In the genomic region with DNA sequence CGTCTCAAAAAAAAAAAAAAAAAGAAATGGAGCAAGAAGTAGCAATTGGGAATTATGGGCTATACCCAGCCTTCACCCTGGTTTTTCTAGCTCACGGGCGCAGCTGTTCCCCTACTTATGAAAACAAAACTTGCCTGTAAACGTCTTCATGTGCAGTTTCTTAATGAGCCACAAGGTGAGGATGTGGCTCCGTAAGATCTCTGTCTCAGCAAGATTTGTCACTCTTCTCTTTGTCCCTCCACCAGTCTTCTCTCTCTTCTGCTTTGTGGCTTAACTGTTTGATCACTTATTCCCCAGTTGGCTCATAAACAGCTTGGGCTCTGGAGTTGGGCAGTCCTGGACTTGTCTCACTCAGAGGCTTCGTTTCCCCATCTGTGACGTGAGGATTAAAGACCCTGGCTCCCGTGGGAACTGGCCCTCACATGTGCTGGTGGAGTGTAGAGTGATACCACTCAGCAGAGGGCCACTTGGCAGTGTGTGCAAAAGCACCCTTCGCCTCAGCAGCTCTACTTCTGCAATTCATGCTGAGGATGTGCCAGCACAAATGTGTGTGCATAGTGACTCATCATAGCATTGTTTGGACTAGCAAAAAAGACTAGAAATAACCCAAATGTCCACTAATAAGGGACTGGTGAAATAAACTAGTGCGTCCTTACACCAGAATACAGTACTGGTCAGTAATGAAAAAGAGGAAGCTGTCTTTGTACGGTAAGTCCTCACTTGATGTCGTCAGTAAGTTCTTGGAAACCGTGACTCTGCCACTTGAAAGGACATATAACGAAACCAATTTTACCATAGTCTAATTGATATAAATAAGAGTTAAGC, we compare ENCODE assay signal across 1 cellular context.
TF ChIP-seq lines count a peak whose summit lies in the region.

No MANE protein-coding gene starts in this region.

TF ChIP-seq in K562, 482 proteins besides CTCF, POLR2A, EP300 and RAD21 (continued from another document and continues in another):
- TF ChIP-seq, protein P1, sequence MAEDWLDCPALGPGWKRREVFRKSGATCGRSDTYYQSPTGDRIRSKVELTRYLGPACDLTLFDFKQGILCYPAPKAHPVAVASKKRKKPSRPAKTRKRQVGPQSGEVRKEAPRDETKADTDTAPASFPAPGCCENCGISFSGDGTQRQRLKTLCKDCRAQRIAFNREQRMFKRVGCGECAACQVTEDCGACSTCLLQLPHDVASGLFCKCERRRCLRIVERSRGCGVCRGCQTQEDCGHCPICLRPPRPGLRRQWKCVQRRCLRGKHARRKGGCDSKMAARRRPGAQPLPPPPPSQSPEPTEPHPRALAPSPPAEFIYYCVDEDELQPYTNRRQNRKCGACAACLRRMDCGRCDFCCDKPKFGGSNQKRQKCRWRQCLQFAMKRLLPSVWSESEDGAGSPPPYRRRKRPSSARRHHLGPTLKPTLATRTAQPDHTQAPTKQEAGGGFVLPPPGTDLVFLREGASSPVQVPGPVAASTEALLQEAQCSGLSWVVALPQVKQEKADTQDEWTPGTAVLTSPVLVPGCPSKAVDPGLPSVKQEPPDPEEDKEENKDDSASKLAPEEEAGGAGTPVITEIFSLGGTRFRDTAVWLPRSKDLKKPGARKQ (CRISPR knock-in tag; IDR thresholded peaks at IDR 0.05) = no peak
- no peak for TF ChIP-seq NR2C1 (IDR thresholded peaks at IDR 0.05)
- no peak for TF ChIP-seq NR2C1 (tag; IDR thresholded peaks at IDR 0.05)
- TF ChIP-seq CHCHD3 (CRISPR knock-in tag; IDR thresholded peaks at IDR 0.05) = no peak
- no peak for TF ChIP-seq HLTF (IDR thresholded peaks at IDR 0.05)
- TF ChIP-seq NCOR1 (IDR thresholded peaks at IDR 0.05) = no peak; the same call in 1 of the 2 replicates
- TF ChIP-seq, protein P2, sequence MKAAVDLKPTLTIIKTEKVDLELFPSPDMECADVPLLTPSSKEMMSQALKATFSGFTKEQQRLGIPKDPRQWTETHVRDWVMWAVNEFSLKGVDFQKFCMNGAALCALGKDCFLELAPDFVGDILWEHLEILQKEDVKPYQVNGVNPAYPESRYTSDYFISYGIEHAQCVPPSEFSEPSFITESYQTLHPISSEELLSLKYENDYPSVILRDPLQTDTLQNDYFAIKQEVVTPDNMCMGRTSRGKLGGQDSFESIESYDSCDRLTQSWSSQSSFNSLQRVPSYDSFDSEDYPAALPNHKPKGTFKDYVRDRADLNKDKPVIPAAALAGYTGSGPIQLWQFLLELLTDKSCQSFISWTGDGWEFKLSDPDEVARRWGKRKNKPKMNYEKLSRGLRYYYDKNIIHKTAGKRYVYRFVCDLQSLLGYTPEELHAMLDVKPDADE (conservative IDR thresholded peaks at IDR 0.05; ENCODE audit: control insufficient read depth, low read depth, low read length) = no peak
- TF ChIP-seq HMG20B (CRISPR knock-in tag; IDR thresholded peaks at IDR 0.05) = no peak
- no peak for TF ChIP-seq SMARCA5 (IDR thresholded peaks at IDR 0.05)
- no peak for TF ChIP-seq SUPT5H (IDR thresholded peaks at IDR 0.05)
- no peak; the same call in 1 of the 2 replicates for TF ChIP-seq TOE1 (IDR thresholded peaks at IDR 0.05; ENCODE audit: borderline replicate concordance)
- 0 out of 2 replicates have a peak, but pooled peaks have one; percentile 18 for TF ChIP-seq TOE1 (CRISPR knock-in tag; IDR thresholded peaks at IDR 0.05; ENCODE audit: borderline replicate concordance, low read depth)
- TF ChIP-seq CEBPG (CRISPR knock-in tag; IDR thresholded peaks at IDR 0.05) = 0 out of 2 replicates have a peak, but pooled peaks have one; percentile 31
- 0 out of 4 replicates have a peak, but pooled peaks of 1 of the 2 experiments have one; percentile 35 for TF ChIP-seq CEBPG (tag; conservative IDR thresholded peaks at IDR 0.05 in 1 of 2, IDR thresholded peaks at IDR 0.05 in 1 of 2)
- TF ChIP-seq, protein P3, sequence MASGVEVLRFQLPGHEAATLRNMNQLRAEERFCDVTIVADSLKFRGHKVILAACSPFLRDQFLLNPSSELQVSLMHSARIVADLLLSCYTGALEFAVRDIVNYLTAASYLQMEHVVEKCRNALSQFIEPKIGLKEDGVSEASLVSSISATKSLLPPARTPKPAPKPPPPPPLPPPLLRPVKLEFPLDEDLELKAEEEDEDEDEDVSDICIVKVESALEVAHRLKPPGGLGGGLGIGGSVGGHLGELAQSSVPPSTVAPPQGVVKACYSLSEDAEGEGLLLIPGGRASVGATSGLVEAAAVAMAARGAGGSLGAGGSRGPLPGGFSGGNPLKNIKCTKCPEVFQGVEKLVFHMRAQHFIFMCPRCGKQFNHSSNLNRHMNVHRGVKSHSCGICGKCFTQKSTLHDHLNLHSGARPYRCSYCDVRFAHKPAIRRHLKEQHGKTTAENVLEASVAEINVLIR (CRISPR knock-in tag; IDR thresholded peaks at IDR 0.05) = no peak
- no peak for TF ChIP-seq EHMT2 (IDR thresholded peaks at IDR 0.05)
- TF ChIP-seq HNRNPLL (IDR thresholded peaks at IDR 0.05; ENCODE audit: low read depth, low read length, poor library complexity, severe bottlenecking) = no peak
- TF ChIP-seq PCBP1 (IDR thresholded peaks at IDR 0.05; ENCODE audit: low read depth, low read length, poor library complexity, severe bottlenecking) = no peak
- TF ChIP-seq CBX5 (IDR thresholded peaks at IDR 0.05; ENCODE audit: borderline replicate concordance, low read depth) = no peak
- TF ChIP-seq NFIX (CRISPR knock-in tag; IDR thresholded peaks at IDR 0.05; ENCODE audit: low read depth) = no peak
- no peak for TF ChIP-seq FOXK1 (CRISPR knock-in tag; IDR thresholded peaks at IDR 0.05; ENCODE audit: borderline replicate concordance)
- TF ChIP-seq, protein P4, sequence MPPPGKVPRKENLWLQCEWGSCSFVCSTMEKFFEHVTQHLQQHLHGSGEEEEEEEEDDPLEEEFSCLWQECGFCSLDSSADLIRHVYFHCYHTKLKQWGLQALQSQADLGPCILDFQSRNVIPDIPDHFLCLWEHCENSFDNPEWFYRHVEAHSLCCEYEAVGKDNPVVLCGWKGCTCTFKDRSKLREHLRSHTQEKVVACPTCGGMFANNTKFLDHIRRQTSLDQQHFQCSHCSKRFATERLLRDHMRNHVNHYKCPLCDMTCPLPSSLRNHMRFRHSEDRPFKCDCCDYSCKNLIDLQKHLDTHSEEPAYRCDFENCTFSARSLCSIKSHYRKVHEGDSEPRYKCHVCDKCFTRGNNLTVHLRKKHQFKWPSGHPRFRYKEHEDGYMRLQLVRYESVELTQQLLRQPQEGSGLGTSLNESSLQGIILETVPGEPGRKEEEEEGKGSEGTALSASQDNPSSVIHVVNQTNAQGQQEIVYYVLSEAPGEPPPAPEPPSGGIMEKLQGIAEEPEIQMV (tag; conservative IDR thresholded peaks at IDR 0.05; ENCODE audit: low read depth) = no peak
- TF ChIP-seq, protein P5, sequence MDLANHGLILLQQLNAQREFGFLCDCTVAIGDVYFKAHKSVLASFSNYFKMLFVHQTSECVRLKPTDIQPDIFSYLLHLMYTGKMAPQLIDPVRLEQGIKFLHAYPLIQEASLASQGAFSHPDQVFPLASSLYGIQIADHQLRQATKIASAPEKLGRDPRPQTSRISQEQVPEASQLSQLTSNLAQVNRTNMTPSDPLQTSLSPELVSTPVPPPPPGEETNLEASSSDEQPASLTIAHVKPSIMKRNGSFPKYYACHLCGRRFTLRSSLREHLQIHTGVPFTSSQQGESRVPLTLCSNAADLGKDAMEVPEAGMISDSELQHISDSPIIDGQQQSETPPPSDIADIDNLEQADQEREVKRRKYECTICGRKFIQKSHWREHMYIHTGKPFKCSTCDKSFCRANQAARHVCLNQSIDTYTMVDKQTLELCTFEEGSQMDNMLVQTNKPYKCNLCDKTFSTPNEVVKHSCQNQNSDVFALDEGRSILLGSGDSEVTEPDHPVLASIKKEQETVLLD (IDR thresholded peaks at IDR 0.05) = no peak; the same call in 1 of the 2 replicates
- no peak for TF ChIP-seq PHB (CRISPR knock-in tag; IDR thresholded peaks at IDR 0.05)
- TF ChIP-seq ZNF282 (CRISPR knock-in tag; IDR thresholded peaks at IDR 0.05) = no peak
- peak in 1 of 2 experiments; percentile 33; a peak in 2 of 4 replicates for TF ChIP-seq ARNT (IDR thresholded peaks at IDR 0.05)
- no peak for TF ChIP-seq EGR1 (conservative IDR thresholded peaks at IDR 0.05)
- TF ChIP-seq ZNF79 (CRISPR knock-in tag; IDR thresholded peaks at IDR 0.05; ENCODE audit: low read depth) = no peak
- peak; percentile 54; the same call in 1 of the 2 replicates for TF ChIP-seq STAG1 (CRISPR knock-in tag; IDR thresholded peaks at IDR 0.05; ENCODE audit: borderline replicate concordance)
- TF ChIP-seq ZNF589 (CRISPR knock-in tag; IDR thresholded peaks at IDR 0.05; ENCODE audit: low read depth) = no peak; the same call in 1 of the 2 replicates
- no peak for TF ChIP-seq ZNF24 (IDR thresholded peaks at IDR 0.05)
- no peak for TF ChIP-seq HNRNPUL1 (IDR thresholded peaks at IDR 0.05; ENCODE audit: low read length)
- TF ChIP-seq YBX1 (IDR thresholded peaks at IDR 0.05) = no peak
- TF ChIP-seq ZNF347 (CRISPR knock-in tag; IDR thresholded peaks at IDR 0.05; ENCODE audit: low read depth) = no peak
- TF ChIP-seq GTF2A2 (tag; IDR thresholded peaks at IDR 0.05) = no peak
- TF ChIP-seq RBM34 (IDR thresholded peaks at IDR 0.05; ENCODE audit: borderline replicate concordance, insufficient read depth, low read length) = no peak
- TF ChIP-seq, protein P6, sequence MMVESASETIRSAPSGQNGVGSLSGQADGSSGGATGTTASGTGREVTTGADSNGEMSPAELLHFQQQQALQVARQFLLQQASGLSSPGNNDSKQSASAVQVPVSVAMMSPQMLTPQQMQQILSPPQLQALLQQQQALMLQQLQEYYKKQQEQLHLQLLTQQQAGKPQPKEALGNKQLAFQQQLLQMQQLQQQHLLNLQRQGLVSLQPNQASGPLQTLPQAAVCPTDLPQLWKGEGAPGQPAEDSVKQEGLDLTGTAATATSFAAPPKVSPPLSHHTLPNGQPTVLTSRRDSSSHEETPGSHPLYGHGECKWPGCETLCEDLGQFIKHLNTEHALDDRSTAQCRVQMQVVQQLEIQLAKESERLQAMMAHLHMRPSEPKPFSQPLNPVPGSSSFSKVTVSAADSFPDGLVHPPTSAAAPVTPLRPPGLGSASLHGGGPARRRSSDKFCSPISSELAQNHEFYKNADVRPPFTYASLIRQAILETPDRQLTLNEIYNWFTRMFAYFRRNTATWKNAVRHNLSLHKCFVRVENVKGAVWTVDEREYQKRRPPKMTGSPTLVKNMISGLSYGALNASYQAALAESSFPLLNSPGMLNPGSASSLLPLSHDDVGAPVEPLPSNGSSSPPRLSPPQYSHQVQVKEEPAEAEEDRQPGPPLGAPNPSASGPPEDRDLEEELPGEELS (CRISPR knock-in tag; IDR thresholded peaks at IDR 0.05; ENCODE audit: borderline replicate concordance) = no peak
- TF ChIP-seq, protein P7, sequence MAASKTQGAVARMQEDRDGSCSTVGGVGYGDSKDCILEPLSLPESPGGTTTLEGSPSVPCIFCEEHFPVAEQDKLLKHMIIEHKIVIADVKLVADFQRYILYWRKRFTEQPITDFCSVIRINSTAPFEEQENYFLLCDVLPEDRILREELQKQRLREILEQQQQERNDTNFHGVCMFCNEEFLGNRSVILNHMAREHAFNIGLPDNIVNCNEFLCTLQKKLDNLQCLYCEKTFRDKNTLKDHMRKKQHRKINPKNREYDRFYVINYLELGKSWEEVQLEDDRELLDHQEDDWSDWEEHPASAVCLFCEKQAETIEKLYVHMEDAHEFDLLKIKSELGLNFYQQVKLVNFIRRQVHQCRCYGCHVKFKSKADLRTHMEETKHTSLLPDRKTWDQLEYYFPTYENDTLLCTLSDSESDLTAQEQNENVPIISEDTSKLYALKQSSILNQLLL (CRISPR knock-in tag; IDR thresholded peaks at IDR 0.05; ENCODE audit: borderline replicate concordance) = no peak
- TF ChIP-seq EZH2 (IDR thresholded peaks at IDR 0.05; ENCODE audit: borderline replicate concordance, low read depth, low read length) = no peak
- TF ChIP-seq, protein P8, sequence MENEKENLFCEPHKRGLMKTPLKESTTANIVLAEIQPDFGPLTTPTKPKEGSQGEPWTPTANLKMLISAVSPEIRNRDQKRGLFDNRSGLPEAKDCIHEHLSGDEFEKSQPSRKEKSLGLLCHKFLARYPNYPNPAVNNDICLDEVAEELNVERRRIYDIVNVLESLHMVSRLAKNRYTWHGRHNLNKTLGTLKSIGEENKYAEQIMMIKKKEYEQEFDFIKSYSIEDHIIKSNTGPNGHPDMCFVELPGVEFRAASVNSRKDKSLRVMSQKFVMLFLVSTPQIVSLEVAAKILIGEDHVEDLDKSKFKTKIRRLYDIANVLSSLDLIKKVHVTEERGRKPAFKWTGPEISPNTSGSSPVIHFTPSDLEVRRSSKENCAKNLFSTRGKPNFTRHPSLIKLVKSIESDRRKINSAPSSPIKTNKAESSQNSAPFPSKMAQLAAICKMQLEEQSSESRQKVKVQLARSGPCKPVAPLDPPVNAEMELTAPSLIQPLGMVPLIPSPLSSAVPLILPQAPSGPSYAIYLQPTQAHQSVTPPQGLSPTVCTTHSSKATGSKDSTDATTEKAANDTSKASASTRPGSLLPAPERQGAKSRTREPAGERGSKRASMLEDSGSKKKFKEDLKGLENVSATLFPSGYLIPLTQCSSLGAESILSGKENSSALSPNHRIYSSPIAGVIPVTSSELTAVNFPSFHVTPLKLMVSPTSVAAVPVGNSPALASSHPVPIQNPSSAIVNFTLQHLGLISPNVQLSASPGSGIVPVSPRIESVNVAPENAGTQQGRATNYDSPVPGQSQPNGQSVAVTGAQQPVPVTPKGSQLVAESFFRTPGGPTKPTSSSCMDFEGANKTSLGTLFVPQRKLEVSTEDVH (IDR thresholded peaks at IDR 0.05; ENCODE audit: low read depth, partially characterized antibody) = no peak
- 0 out of 2 replicates have a peak, but pooled peaks have one; percentile 25 for TF ChIP-seq MTA2 (IDR thresholded peaks at IDR 0.05; ENCODE audit: low read depth)
- TF ChIP-seq, protein P9, sequence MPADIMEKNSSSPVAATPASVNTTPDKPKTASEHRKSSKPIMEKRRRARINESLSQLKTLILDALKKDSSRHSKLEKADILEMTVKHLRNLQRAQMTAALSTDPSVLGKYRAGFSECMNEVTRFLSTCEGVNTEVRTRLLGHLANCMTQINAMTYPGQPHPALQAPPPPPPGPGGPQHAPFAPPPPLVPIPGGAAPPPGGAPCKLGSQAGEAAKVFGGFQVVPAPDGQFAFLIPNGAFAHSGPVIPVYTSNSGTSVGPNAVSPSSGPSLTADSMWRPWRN (IDR thresholded peaks at IDR 0.05; ENCODE audit: low read depth) = no peak
- no peak for TF ChIP-seq ELF4 (CRISPR knock-in tag; IDR thresholded peaks at IDR 0.05)
- TF ChIP-seq TAF15 (IDR thresholded peaks at IDR 0.05; ENCODE audit: low read depth, low read length) = no peak
- no peak for TF ChIP-seq NR1H2 (CRISPR knock-in tag; IDR thresholded peaks at IDR 0.05)
- no peak for TF ChIP-seq ZNF384 (IDR thresholded peaks at IDR 0.05; ENCODE audit: low read depth, low read length)
- no peak for TF ChIP-seq ZNF830 (CRISPR knock-in tag; IDR thresholded peaks at IDR 0.05)
- TF ChIP-seq GATAD2A (IDR thresholded peaks at IDR 0.05) = no peak
- TF ChIP-seq SIN3A (IDR thresholded peaks at IDR 0.05; ENCODE audit: borderline replicate concordance in 2 of 2, control insufficient read depth in 1 of 2, low read depth in 2 of 2, low read length in 2 of 2) = no peak
- TF ChIP-seq ZNF217 (CRISPR knock-in tag; IDR thresholded peaks at IDR 0.05) = no peak
- peak; percentile 49 for TF ChIP-seq NFE2 (IDR thresholded peaks at IDR 0.05; ENCODE audit: low read depth)
- TF ChIP-seq POLR2AphosphoS5 (IDR thresholded peaks at IDR 0.05; ENCODE audit: control insufficient read depth, insufficient read depth, low read depth, low read length) = no peak
- no peak for TF ChIP-seq ZNF77 (CRISPR knock-in tag; IDR thresholded peaks at IDR 0.05)
- no peak for TF ChIP-seq SREBF1 (IDR thresholded peaks at IDR 0.05; ENCODE audit: borderline replicate concordance, low read depth, low read length)
